ENCODE assay signal across 19 cellular contexts in the genomic region with DNA sequence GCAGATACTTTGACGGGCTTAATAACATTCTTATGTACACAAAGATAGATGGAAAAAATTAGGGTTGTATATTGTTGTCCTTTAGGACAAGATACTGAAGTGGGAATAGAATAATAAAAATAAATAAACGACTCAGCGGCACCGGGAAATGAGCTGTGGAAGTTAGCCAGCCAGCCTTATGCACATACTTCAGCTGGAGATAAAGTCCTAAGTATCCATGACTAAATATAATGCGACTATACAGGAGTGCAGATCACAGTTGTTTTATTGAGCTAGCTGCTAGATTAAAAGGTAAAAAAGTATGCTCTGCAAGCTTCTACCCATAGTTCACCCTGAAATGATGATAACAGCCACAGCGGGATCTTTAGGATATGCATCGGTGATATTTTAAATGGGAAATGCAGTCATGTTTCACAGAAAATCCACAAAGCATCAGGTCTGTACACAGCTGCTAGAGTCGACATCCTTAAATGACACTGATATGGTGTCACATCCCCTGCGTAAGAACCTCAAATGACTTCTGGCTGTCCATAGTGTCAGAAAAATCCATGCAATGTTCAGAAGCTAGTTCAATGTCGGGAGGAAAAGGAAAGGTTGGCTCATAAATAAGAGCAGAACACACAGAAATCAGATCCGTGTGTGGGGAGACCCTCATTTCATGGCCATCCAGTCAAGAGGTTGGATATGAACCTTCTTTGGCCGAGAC.
DNase-seq lines count a peak whose midpoint lies in the region; ATAC-seq, FAIRE-seq and TF ChIP-seq lines count a peak whose summit lies in the region.
"Had no signal": no experiment of that assay in that cellular context is flagged by ENCODE, and none has a peak within 500 bp of the region (broad histone marks: within the 10 kb centered on the region; RNA-seq: fewer than 3 reads in every experiment).

No MANE protein-coding gene starts in this region.

- peak overlapping the region; percentile 31 for H3K4me2 ChIP-seq in smooth muscle cell
- H3K4me2 ChIP-seq: BLaER1 treated with 17β-estradiol and CSF1 and Interleukin-3, amounts not matched to agents 10 nM and 100 nM had no signal

- POLR2A ChIA-PET in activated CD4-positive, alpha-beta T cell treated with anti-CD3 and anti-CD28 coated beads for 36 hours (lab: Charles Lee): no interaction called here

- TF ChIP-seq EP300 in esophagus muscularis mucosa (IDR thresholded peaks at IDR 0.05): no peak

- CTCF ChIA-PET in activated CD4-positive, alpha-beta T cell treated with anti-CD3 and anti-CD28 coated beads for 36 hours (lab: Charles Lee): no interaction called here

- intact Hi-C loops in Right ventricle myocardium inferior (cut with DNase I) (no loop called here), cardiac septum (cut with DNase I) (loop anchor here (2.0 to 5.0 kb wide), 2 partner anchors 129 to 167 kb away; no protein-coding TSS in a partner anchor), esophagus muscularis mucosa (cut with DNase I) (no loop called here), left ventricle myocardium inferior (cut with micrococcal nuclease) (no loop called here)
- intact Hi-C loops in activated CD4-positive, alpha-beta T cell treated with anti-CD3 and anti-CD28 coated beads for 36 hours (cut with DNase I, micrococcal nuclease): no loop called here

- TF ChIP-seq CTCF in esophagus muscularis mucosa (IDR thresholded peaks at IDR 0.05): no peak
- no peak for TF ChIP-seq CTCF in left ventricle myocardium inferior (IDR thresholded peaks at IDR 0.05; ENCODE audit: borderline replicate concordance)
- TF ChIP-seq CTCF in smooth muscle cell (IDR thresholded peaks at IDR 0.05; ENCODE audit: borderline replicate concordance, insufficient read depth, poor library complexity, severe bottlenecking): no peak

- no peaks in the 10 kb centered on the region for H3K4me1 Mint-ChIP-seq in activated CD4-positive, alpha-beta T cell treated with anti-CD3 and anti-CD28 coated beads for 36 hours
- H3K4me1 Mint-ChIP-seq: B cell had no signal

- H3K27me3 ChIP-seq in esophagus muscularis mucosa: peaks cover 0 to 16% (median 0%) of the 10 kb centered on the region in 4 donors
- peaks cover 11% of the 10 kb centered on the region for H3K27me3 ChIP-seq in left ventricle myocardium inferior (ENCODE audit: low read depth)
- H3K27me3 ChIP-seq in smooth muscle cell (ENCODE audit: low read depth): no peaks in the 10 kb centered on the region
- no peaks in the 10 kb centered on the region for H3K27me3 ChIP-seq in small intestine (ENCODE audit: control insufficient read depth in 2 of 2, insufficient read depth in 2 of 2, low read length in 2 of 2)
- H3K27me3 ChIP-seq: BLaER1 treated with 17β-estradiol and CSF1 and Interleukin-3, amounts not matched to agents 10 nM and 100 nM had no signal

- H3K4me3 ChIP-seq in esophagus muscularis mucosa (no peak overlapping the region), left ventricle myocardium inferior (peak overlapping the region; percentile 13), smooth muscle cell (no peak overlapping the region), small intestine (ENCODE audit: low read depth in 1 of 2, low read length in 2 of 2) (no peak overlapping the region)
- H3K4me3 ChIP-seq: BLaER1 treated with 17β-estradiol and CSF1 and Interleukin-3, amounts not matched to agents 10 nM and 100 nM had no signal

- 75% methylated on average over 12 of the region's 12 CpGs for WGBS in esophagus muscularis mucosa
- 68% methylated on average over 12 of the region's 12 CpGs for WGBS in smooth muscle cell (ENCODE audit: low lambda C conversion rate)
- WGBS in small intestine, 3 donors: 74 to 79% (median 77%) methylated on average over 12 of the region's 12 CpGs

- H3K27ac Mint-ChIP-seq in activated CD4-positive, alpha-beta T cell treated with anti-CD3 and anti-CD28 coated beads for 36 hours: no peak overlapping the region
- H3K27ac Mint-ChIP-seq: B cell; CD8-positive, alpha-beta T cell; HFFc6 had no signal

- no peaks in the 10 kb centered on the region for H3K79me2 ChIP-seq in smooth muscle cell (ENCODE audit: low read depth)

- peaks cover 12% of the 10 kb centered on the region for H3K27me3 Mint-ChIP-seq in activated CD4-positive, alpha-beta T cell treated with anti-CD3 and anti-CD28 coated beads for 36 hours
- H3K27me3 Mint-ChIP-seq: B cell had no signal

- no peaks in the 10 kb centered on the region for H3K36me3 Mint-ChIP-seq in activated CD4-positive, alpha-beta T cell treated with anti-CD3 and anti-CD28 coated beads for 36 hours (ENCODE audit: low read depth)
- H3K36me3 Mint-ChIP-seq: CD8-positive, alpha-beta T cell had no signal

- DNase-seq in Right ventricle myocardium inferior (ENCODE audit: missing footprints): no peak
- DNase-seq in cardiac septum (ENCODE audit: low spot score): no peak
- peak; percentile 55 for DNase-seq in esophagus muscularis mucosa (ENCODE audit: extremely low spot score)
- DNase-seq in left ventricle myocardium inferior: no peak
- no peak for DNase-seq in smooth muscle cell (lab: John Stamatoyannopoulos, UW; ENCODE audit: unreplicated experiment)
- no peak for DNase-seq in activated CD4-positive, alpha-beta T cell treated with anti-CD3 and anti-CD28 coated beads for 36 hours
- no peak for DNase-seq in small intestine
- DNase-seq: Calu3; CD8-positive, alpha-beta T cell; DMS79 treated with DMSO at 0.1 percent for 48 hours; GF-D8; GOT3; H7; HFFc6 had no signal

- no peaks in the 10 kb centered on the region for H4K20me1 ChIP-seq in smooth muscle cell (ENCODE audit: low read depth)
- H4K20me1 ChIP-seq: BLaER1 treated with 17β-estradiol and CSF1 and Interleukin-3, amounts not matched to agents 10 nM and 100 nM had no signal

- no peaks in the 10 kb centered on the region for H3K9me3 Mint-ChIP-seq in activated CD4-positive, alpha-beta T cell treated with anti-CD3 and anti-CD28 coated beads for 36 hours (ENCODE audit: low read depth)
- H3K9me3 Mint-ChIP-seq: CD8-positive, alpha-beta T cell; HFFc6 had no signal

- no peak overlapping the region for H3K9ac ChIP-seq in smooth muscle cell (ENCODE audit: low read depth)
- H3K9ac ChIP-seq: BLaER1 treated with 17β-estradiol and CSF1 and Interleukin-3, amounts not matched to agents 10 nM and 100 nM had no signal

- FAIRE-seq in small intestine (lab: Jason Lieb, UNC): no peak
- FAIRE-seq: HepG2 had no signal

- TF ChIP-seq POLR2A in esophagus muscularis mucosa (IDR thresholded peaks at IDR 0.05; ENCODE audit: low read depth): no peak

- H3F3A ChIP-seq in smooth muscle cell (ENCODE audit: low read depth): no peaks in the 10 kb centered on the region

- H3K4me3 Mint-ChIP-seq in activated CD4-positive, alpha-beta T cell treated with anti-CD3 and anti-CD28 coated beads for 36 hours: no peak overlapping the region
- H3K4me3 Mint-ChIP-seq: B cell; CD8-positive, alpha-beta T cell; HFFc6 had no signal

- ATAC-seq in Right ventricle myocardium inferior (peak; percentile 75), GM18502 (IDR thresholded peaks at IDR 0.05; ENCODE audit: poor library complexity, unreplicated experiment) (no peak)
- no peak for ATAC-seq in activated CD4-positive, alpha-beta T cell treated with anti-CD3 and anti-CD28 coated beads for 36 hours
- ATAC-seq: CD8-positive, alpha-beta T cell; HCT116; HepG2 had no signal

- H3K9me3 ChIP-seq in esophagus muscularis mucosa: no peaks in the 10 kb centered on the region
- no peaks in the 10 kb centered on the region for H3K9me3 ChIP-seq in left ventricle myocardium inferior (replicated peaks)
- no peaks in the 10 kb centered on the region for H3K9me3 ChIP-seq in smooth muscle cell (replicated peaks; ENCODE audit: low read depth)
- H3K9me3 ChIP-seq in small intestine (ENCODE audit: control insufficient read depth, low read depth): no peaks in the 10 kb centered on the region
- H3K9me3 ChIP-seq: BLaER1 treated with 17β-estradiol and CSF1 and Interleukin-3, amounts not matched to agents 10 nM and 100 nM had no signal

- no peaks in the 10 kb centered on the region for H3K36me3 ChIP-seq in esophagus muscularis mucosa
- H3K36me3 ChIP-seq in left ventricle myocardium inferior: no peaks in the 10 kb centered on the region
- H3K36me3 ChIP-seq in smooth muscle cell (ENCODE audit: low read depth): no peaks in the 10 kb centered on the region
- no peaks in the 10 kb centered on the region for H3K36me3 ChIP-seq in small intestine (ENCODE audit: control insufficient read depth in 2 of 2, insufficient read depth in 2 of 2, low read length in 2 of 2)
- H3K36me3 ChIP-seq: BLaER1 treated with 17β-estradiol and CSF1 and Interleukin-3, amounts not matched to agents 10 nM and 100 nM had no signal

- H3K4me1 ChIP-seq in esophagus muscularis mucosa (no peaks in the 10 kb centered on the region), left ventricle myocardium inferior (peaks cover 12% of the 10 kb centered on the region), smooth muscle cell (ENCODE audit: low read depth) (no peaks in the 10 kb centered on the region), small intestine (ENCODE audit: control insufficient read depth in 2 of 2, insufficient read depth in 1 of 2, low read depth in 1 of 2, low read length in 1 of 2) (no peaks in the 10 kb centered on the region)
- H3K4me1 ChIP-seq: BLaER1 treated with 17β-estradiol and CSF1 and Interleukin-3, amounts not matched to agents 10 nM and 100 nM had no signal

- no peak overlapping the region for H2AFZ ChIP-seq in smooth muscle cell (ENCODE audit: low read depth)

- no peak overlapping the region for H3K27ac ChIP-seq in esophagus muscularis mucosa (replicated peaks in 1 of 4)
- no peak overlapping the region for H3K27ac ChIP-seq in left ventricle myocardium inferior (replicated peaks)
- H3K27ac ChIP-seq in smooth muscle cell (ENCODE audit: low read depth): no peak overlapping the region
- no peak overlapping the region for H3K27ac ChIP-seq in small intestine (ENCODE audit: low read depth in 1 of 2, low read length in 1 of 2)
- H3K27ac ChIP-seq: BLaER1 treated with 17β-estradiol and CSF1 and Interleukin-3, amounts not matched to agents 10 nM and 100 nM had no signal
